ENCODE assay signal across 26 cellular contexts in the genomic region with DNA sequence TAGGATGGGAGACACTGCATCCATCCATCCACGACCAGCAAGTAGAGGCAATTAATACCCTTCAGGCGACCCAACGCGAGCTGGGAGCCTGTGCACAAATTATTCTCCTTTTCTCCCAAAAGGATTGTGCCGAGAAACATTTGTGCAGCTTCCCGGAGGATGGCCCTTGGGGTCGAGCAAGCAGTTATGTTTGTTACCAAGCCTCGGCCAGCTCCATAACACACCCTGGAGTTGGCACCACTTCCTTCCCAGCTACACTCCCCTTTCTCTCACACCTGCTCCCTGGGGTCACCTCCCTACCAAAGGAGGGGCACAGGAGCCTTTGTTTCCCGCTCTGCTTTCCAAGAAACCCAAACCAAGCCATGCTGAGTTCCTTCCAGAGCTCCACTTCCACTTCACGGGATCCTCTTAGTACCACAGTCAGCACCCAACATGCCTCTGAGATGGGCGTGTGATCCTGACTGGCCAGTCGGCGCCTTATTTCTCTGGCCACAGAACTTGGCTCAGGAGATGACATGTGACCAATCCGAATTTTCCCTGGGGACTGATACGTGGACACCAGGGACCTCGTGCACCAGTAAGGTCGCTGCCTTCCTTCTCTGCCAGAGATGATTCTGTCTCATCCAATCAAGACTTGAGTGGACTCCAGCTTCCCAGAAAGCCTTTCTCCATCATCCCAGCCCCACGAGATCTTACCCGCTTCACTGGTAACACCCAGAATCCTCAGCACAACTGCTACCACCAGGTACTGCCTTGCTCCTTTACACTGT. TPM values are rescaled to one million over a fixed set of nuclear protein-coding genes. Genes with fewer than 3 reads are reported as not detected.
DNase-seq lines count a peak whose midpoint lies in the region; ATAC-seq, FAIRE-seq and TF ChIP-seq lines count a peak whose summit lies in the region.
"Had no signal": no experiment of that assay in that cellular context is flagged by ENCODE, and none has a peak within 500 bp of the region (broad histone marks: within the 10 kb centered on the region; RNA-seq: fewer than 3 reads in every experiment).

No MANE protein-coding gene starts in this region.

- H3K9me2 ChIP-seq in PC-3 (replicated peaks; ENCODE audit: low read length) = no peaks in the 10 kb centered on the region

- H3K9me3 ChIP-seq in BE2C = no peaks in the 10 kb centered on the region
- H3K9me3 ChIP-seq in CD8-positive, alpha-beta T cell (ENCODE audit: low read length) = no peaks in the 10 kb centered on the region
- peaks cover 0 to 1% of the 10 kb centered on the region in 2 donors for H3K9me3 ChIP-seq in mucosa of rectum (ENCODE audit: control insufficient read depth in 2 of 2, low read length in 2 of 2)
- no peaks in the 10 kb centered on the region for H3K9me3 ChIP-seq in PC-3 (ENCODE audit: low read length)
- H3K9me3 ChIP-seq: upper lobe of right lung had no signal

- H3K27ac ChIP-seq in CD8-positive, alpha-beta T cell (ENCODE audit: low read depth, low read length) = no peak overlapping the region
- H3K27ac ChIP-seq in mucosa of rectum (ENCODE audit: low read depth in 2 of 2, low read length in 2 of 2) (peak overlapping the region; percentile 91 to 97), substantia nigra (ENCODE audit: low read depth, low read length, poor library complexity, severe bottlenecking) (no peak overlapping the region), PC-3 (ENCODE audit: low read length) (no peak overlapping the region)
- H3K27ac ChIP-seq: brain microvascular endothelial cell, GM23248, parathyroid adenoma, PC-9, upper lobe of right lung had no signal

- no peaks in the 10 kb centered on the region for H3K36me3 ChIP-seq in BE2C
- no peaks in the 10 kb centered on the region for H3K36me3 ChIP-seq in CD8-positive, alpha-beta T cell (ENCODE audit: insufficient read depth, low read length)
- no peaks in the 10 kb centered on the region for H3K36me3 ChIP-seq in bronchial epithelial cell (ENCODE audit: control insufficient read depth, insufficient read depth, low read length)
- H3K36me3 ChIP-seq in mucosa of rectum (ENCODE audit: control insufficient read depth in 2 of 2, insufficient read depth in 2 of 2, low read length in 2 of 2) = no peaks in the 10 kb centered on the region
- H3K36me3 ChIP-seq in PC-3 (ENCODE audit: low read depth, low read length) = no peaks in the 10 kb centered on the region
- H3K36me3 ChIP-seq: brain microvascular endothelial cell, upper lobe of right lung had no signal

- no peaks in the 10 kb centered on the region for H3K27me3 Mint-ChIP-seq in CD8-positive, alpha-beta T cell (ENCODE audit: low read depth)

- H4K20me1 ChIP-seq in PC-3 (ENCODE audit: low read length) = no peaks in the 10 kb centered on the region

- no TSS peak for BruUV-seq in PC-3 (replicated peaks; lab: Mats Ljungman, UMichigan)

- FAIRE-seq in bronchial epithelial cell (lab: Jason Lieb, UNC) = peak; percentile 18
- FAIRE-seq: keratinocyte had no signal

- no peak for ATAC-seq in CD8-positive, alpha-beta T cell
- ATAC-seq in PC-3 = no peak
- ATAC-seq: activated T-cell treated with anti-CD3 and anti-CD28 coated beads, Interleukin-2, amount 50 U/mL, for 72 hours; upper lobe of right lung had no signal

- no peaks in the 10 kb centered on the region for H3K79me2 ChIP-seq in PC-3 (ENCODE audit: low read length)
- H3K79me2 ChIP-seq: parathyroid adenoma had no signal

- no peaks in the 10 kb centered on the region for H3K9me3 Mint-ChIP-seq in CD8-positive, alpha-beta T cell
- H3K9me3 Mint-ChIP-seq: activated T-cell treated with anti-CD3 and anti-CD28 coated beads, Interleukin-2, amount 50 U/mL, for 72 hours had no signal

- no peaks in the 10 kb centered on the region for H3K36me3 Mint-ChIP-seq in CD8-positive, alpha-beta T cell

- no peak overlapping the region for H3K4me3 ChIP-seq in BE2C (ENCODE audit: low read depth, low read length)
- no peak overlapping the region for H3K4me3 ChIP-seq in CD8-positive, alpha-beta T cell (ENCODE audit: low read depth, low read length)
- H3K4me3 ChIP-seq in bronchial epithelial cell (ENCODE audit: low read depth, low read length) = no peak overlapping the region
- H3K4me3 ChIP-seq in mucosa of rectum (ENCODE audit: low read length in 2 of 2) = peak overlapping the region; percentile 24 to 41
- no peak overlapping the region for H3K4me3 ChIP-seq in PC-3 (ENCODE audit: low read length)
- H3K4me3 ChIP-seq: GM23248, PC-9, upper lobe of right lung had no signal

- no peaks in the 10 kb centered on the region for H3K4me1 ChIP-seq in BE2C
- H3K4me1 ChIP-seq in CD8-positive, alpha-beta T cell (ENCODE audit: insufficient read depth, low read length) = peaks cover 15% of the 10 kb centered on the region
- peaks cover 25 to 29% of the 10 kb centered on the region in 2 donors for H3K4me1 ChIP-seq in mucosa of rectum (ENCODE audit: control insufficient read depth in 2 of 2, insufficient read depth in 2 of 2, low read length in 2 of 2)
- H3K4me1 ChIP-seq in PC-3 (ENCODE audit: insufficient read depth, low read length) = no peaks in the 10 kb centered on the region
- H3K4me1 ChIP-seq: parathyroid adenoma, upper lobe of right lung had no signal

- intact Hi-C loops in CD8-positive, alpha-beta T cell (cut with DNase I, micrococcal nuclease) = no loop called here
- intact Hi-C loops in PC-3 (cut with micrococcal nuclease) = no loop called here

- peaks cover 17% of the 10 kb centered on the region for H3K4me1 Mint-ChIP-seq in CD8-positive, alpha-beta T cell (ENCODE audit: low read depth)

- CTCF ChIA-PET in CD8-positive, alpha-beta T cell (lab: Charles Lee) = interaction anchor here (0.7 to 23.6 kb wide), 7 partner anchors 7 to 92 kb away, joined by 3 to 368 read pairs (median 5); a partner anchor contains a TSS
- CTCF ChIA-PET in PC-3 (lab: Charles Lee) = no interaction called here

- H2AFZ ChIP-seq in PC-3 (ENCODE audit: low read length) = no peak overlapping the region
- H2AFZ ChIP-seq: GM23248, parathyroid adenoma, PC-9 had no signal

- POLR2A ChIA-PET in CD8-positive, alpha-beta T cell (lab: Charles Lee) = interaction anchor here (0.9 to 1.0 kb wide), 2 partner anchors 18 to 24 kb away, joined by 3 read pairs; no protein-coding TSS in a partner anchor
- POLR2A ChIA-PET in PC-3 (lab: Charles Lee; ENCODE audit: unreplicated experiment) = no interaction called here

- H3K4me2 ChIP-seq in PC-3 (ENCODE audit: low read length) = no peak overlapping the region

- DNase-seq in BE2C (peak; percentile 15), bronchial epithelial cell (ENCODE audit: low read depth) (no peak), retina (no peak), substantia nigra (lab: John Stamatoyannopoulos, UW) (no peak), PC-3 (no peak), hippocampal formation (lab: John Stamatoyannopoulos, UW) (no peak)
- DNase-seq in CD8-positive, alpha-beta T cell = peak in 1 of 7 experiments; percentile 43
- DNase-seq: activated CD4-positive, alpha-beta T cell treated with anti-CD3 and anti-CD28 coated beads, Interleukin-2, amount 50 U/mL, for 1 hour; activated T-cell treated with anti-CD3 and anti-CD28 coated beads, Interleukin-2, amount 50 U/mL, for 72 hours; AML-193; brain microvascular endothelial cell; dermis blood vessel endothelial cell; DND-41; GM23248; hypothalamus; NCI-H187; NCI-H226; SIG-M5; T-helper 1 cell; upper lobe of right lung had no signal

- H3K4me3 Mint-ChIP-seq in CD8-positive, alpha-beta T cell = no peak overlapping the region
- H3K4me3 Mint-ChIP-seq: activated T-cell treated with anti-CD3 and anti-CD28 coated beads, Interleukin-2, amount 50 U/mL, for 72 hours had no signal

- no peaks in the 10 kb centered on the region for H3K27me3 ChIP-seq in BE2C
- H3K27me3 ChIP-seq in CD8-positive, alpha-beta T cell (ENCODE audit: insufficient read depth, low read length) = peaks cover 3% of the 10 kb centered on the region
- H3K27me3 ChIP-seq in bronchial epithelial cell (ENCODE audit: control insufficient read depth, insufficient read depth, low read length) = peaks cover 7% of the 10 kb centered on the region
- H3K27me3 ChIP-seq in mucosa of rectum (ENCODE audit: control insufficient read depth in 2 of 2, insufficient read depth in 2 of 2, low read length in 2 of 2) = no peaks in the 10 kb centered on the region
- no peaks in the 10 kb centered on the region for H3K27me3 ChIP-seq in PC-3 (ENCODE audit: low read length)

- peak overlapping the region; percentile 43 to 54 for H3K9ac ChIP-seq in mucosa of rectum (ENCODE audit: low read depth in 1 of 2, low read length in 2 of 2)
- no peak overlapping the region for H3K9ac ChIP-seq in PC-3 (ENCODE audit: low read length)
- H3K9ac ChIP-seq: GM23248, parathyroid adenoma had no signal

- H3K27ac Mint-ChIP-seq in CD8-positive, alpha-beta T cell = peak overlapping the region; percentile 10
- H3K27ac Mint-ChIP-seq: activated T-cell treated with anti-CD3 and anti-CD28 coated beads, Interleukin-2, amount 50 U/mL, for 72 hours had no signal

- TF ChIP-seq CTCF in BE2C (IDR thresholded peaks at IDR 0.05; ENCODE audit: low read depth, low read length) (no peak), bronchial epithelial cell (IDR thresholded peaks at IDR 0.05; ENCODE audit: insufficient read depth, low read length, severe bottlenecking) (no peak), PC-3 (conservative IDR thresholded peaks at IDR 0.05; ENCODE audit: low read depth, low read length) (no peak)
- no peak for TF ChIP-seq CTCF in CD8-positive, alpha-beta T cell (IDR thresholded peaks at IDR 0.05)

- H3F3A ChIP-seq in PC-3 (ENCODE audit: low read length, unreplicated experiment) = no peaks in the 10 kb centered on the region

RNA-seq across cellular contexts. Expression of a gene that starts 28.5 kb away (rescaled TPM):
- polyA plus RNA-seq in BE2C (2012; ENCODE audit: insufficient read depth, insufficient read length, low read depth) = not detected
- total RNA-seq in CD8-positive, alpha-beta T cell = 1 to 10 TPM; 3.2 to 3.4 TPM
- total RNA-seq in bronchial epithelial cell (not detected in 2 replicates), PC-3 (2014; rRNA removed) (0.07 and 0.81 TPM in 2 replicates)
- total RNA-seq: dermis blood vessel endothelial cell, fibroblast of villous mesenchyme, GM23248, lung microvascular endothelial cell, PC-9 had no signal
- polyA plus RNA-seq: keratinocyte had no signal

RNA-seq across cellular contexts. Expression of a gene that starts 31.8 kb away (rescaled TPM):
- polyA plus RNA-seq in BE2C (2012; ENCODE audit: insufficient read depth, insufficient read length, low read depth) = 1,292 TPM
- total RNA-seq in CD8-positive, alpha-beta T cell = 10 to 100 TPM; 23.2 to 27.4 TPM
- total RNA-seq in bronchial epithelial cell (14.8 and 20.3 TPM in 2 replicates), PC-3 (2014; rRNA removed) (111 and 113 TPM in 2 replicates)

Comparison
In these comparisons a context has a peak if more than half of its experiments do, and no peak if none do; other contexts are left out.
1. H3K4me3 ChIP-seq: peak in mucosa of rectum (2 of 2); none in BE2C (single experiment), CD8-positive, alpha-beta T cell (single experiment), bronchial epithelial cell (single experiment) and PC-3 (single experiment).
2. H3K27ac ChIP-seq: peak in mucosa of rectum (2 of 2); none in CD8-positive, alpha-beta T cell (single experiment), substantia nigra (single experiment) and PC-3 (single experiment).